In genomic region chr2:184562532-184562931, GRCh38 we compare ENCODE assay signal across 18 cellular contexts. TPM values are rescaled to one million over a fixed set of nuclear protein-coding genes. Genes with fewer than 3 reads are reported as not detected.
DNase-seq lines count a peak whose midpoint lies in the region; ATAC-seq and TF ChIP-seq lines count a peak whose summit lies in the region.
"Had no signal": no experiment of that assay in that cellular context is flagged by ENCODE, and none has a peak within 500 bp of the region (broad histone marks: within the 10 kb centered on the region; RNA-seq: fewer than 3 reads in every experiment).

No MANE protein-coding gene starts in this region.

- H3K79me1 ChIP-seq in mesenchymal stem cell (replicated peaks; ENCODE audit: low read length, poor library complexity, severe bottlenecking) (no peaks in the 10 kb centered on the region), mesendoderm (ENCODE audit: low read length) (no peaks in the 10 kb centered on the region)

- H3K4me2 ChIP-seq in mesenchymal stem cell (ENCODE audit: low read length, poor library complexity, severe bottlenecking) = no peak overlapping the region
- H3K4me2 ChIP-seq in mesendoderm (ENCODE audit: low read length) = no peak overlapping the region

- H3K27me3 Mint-ChIP-seq in endothelial cell (ENCODE audit: unreplicated experiment) = peaks cover 5% of the 10 kb centered on the region
- no peaks in the 10 kb centered on the region for H3K27me3 Mint-ChIP-seq in activated CD8-positive, alpha-beta T cell treated with anti-CD3 and anti-CD28 coated beads for 36 hours

- H3K36me3 ChIP-seq in mesenchymal stem cell (ENCODE audit: control insufficient read depth in 1 of 2, insufficient read depth in 2 of 2, low read depth in 1 of 2, low read length in 2 of 2) (no peaks in the 10 kb centered on the region), mesendoderm (ENCODE audit: control insufficient read depth, insufficient read depth, low read length) (no peaks in the 10 kb centered on the region)
- H3K36me3 ChIP-seq: esophagus squamous epithelium had no signal

- no peak overlapping the region for H3K27ac Mint-ChIP-seq in endothelial cell (ENCODE audit: unreplicated experiment)
- no peak overlapping the region for H3K27ac Mint-ChIP-seq in activated CD8-positive, alpha-beta T cell treated with anti-CD3 and anti-CD28 coated beads for 36 hours
- H3K27ac Mint-ChIP-seq: natural killer cell had no signal

- no peaks in the 10 kb centered on the region for H3K4me1 ChIP-seq in mesenchymal stem cell (ENCODE audit: control insufficient read depth, insufficient read depth, low read depth, low read length)
- no peaks in the 10 kb centered on the region for H3K4me1 ChIP-seq in mesendoderm (ENCODE audit: control insufficient read depth, low read depth, low read length)
- H3K4me1 ChIP-seq: body of pancreas, esophagus squamous epithelium had no signal

- no peaks in the 10 kb centered on the region for H3K4me1 Mint-ChIP-seq in endothelial cell (ENCODE audit: unreplicated experiment)
- H3K4me1 Mint-ChIP-seq in activated CD8-positive, alpha-beta T cell treated with anti-CD3 and anti-CD28 coated beads for 36 hours (ENCODE audit: low read depth) = no peaks in the 10 kb centered on the region
- H3K4me1 Mint-ChIP-seq: natural killer cell had no signal

- H3K4ac ChIP-seq in mesenchymal stem cell (ENCODE audit: low read depth in 1 of 2, low read length in 2 of 2) = peak overlapping the region in 1 of 2 experiments; percentile 58
- H3K4ac ChIP-seq in mesendoderm (ENCODE audit: low read depth, low read length) = no peak overlapping the region

- H2BK5ac ChIP-seq in mesenchymal stem cell (ENCODE audit: low read depth, low read length, poor library complexity, severe bottlenecking) = no peak overlapping the region
- no peak overlapping the region for H2BK5ac ChIP-seq in mesendoderm (ENCODE audit: low read length)

- no peak overlapping the region for H3K4me3 Mint-ChIP-seq in endothelial cell (ENCODE audit: unreplicated experiment)
- no peak overlapping the region for H3K4me3 Mint-ChIP-seq in activated CD8-positive, alpha-beta T cell treated with anti-CD3 and anti-CD28 coated beads for 36 hours
- H3K4me3 Mint-ChIP-seq: natural killer cell had no signal

- H3K4me3 ChIP-seq in cardiac fibroblast (replicated peaks in 1 of 2; ENCODE audit: low read depth in 2 of 2, low read length in 2 of 2) = no peak overlapping the region
- no peak overlapping the region for H3K4me3 ChIP-seq in mesenchymal stem cell (ENCODE audit: insufficient read depth in 1 of 2, low read depth in 1 of 2, low read length in 2 of 2)
- no peak overlapping the region for H3K4me3 ChIP-seq in mesendoderm (ENCODE audit: low read length)
- H3K4me3 ChIP-seq: body of pancreas, esophagus squamous epithelium had no signal

- H4K5ac ChIP-seq in mesendoderm (ENCODE audit: low read length) = no peak overlapping the region

- TF ChIP-seq CTCF in cardiac fibroblast (IDR thresholded peaks at IDR 0.05; ENCODE audit: low read depth, low read length) = no peak
- no peak for TF ChIP-seq CTCF in endothelial cell (IDR thresholded peaks at IDR 0.05; ENCODE audit: unreplicated experiment)
- no peak for TF ChIP-seq CTCF in activated CD8-positive, alpha-beta T cell treated with anti-CD3 and anti-CD28 coated beads for 36 hours (IDR thresholded peaks at IDR 0.05)

- DNase-seq in HCEC 1CT = peak; percentile 81
- peak; percentile 49 for DNase-seq in NOMO-1 treated with dmso at 0.1 percent for 144 hours (lab: John Stamatoyannopoulos, UW; ENCODE audit: unreplicated experiment)
- peak; percentile 2 to 4 for DNase-seq in cardiac fibroblast (ENCODE audit: low read depth in 2 of 2)
- DNase-seq in mesenchymal stem cell = peak; percentile 68
- DNase-seq in endothelial cell (ENCODE audit: low spot score) = no peak
- DNase-seq in mesendoderm = no peak
- DNase-seq in T-helper 1 cell = no peak
- no peak for DNase-seq in activated CD8-positive, alpha-beta T cell treated with anti-CD3 and anti-CD28 coated beads for 36 hours
- DNase-seq: activated CD4-positive, CD25-positive, alpha-beta regulatory T cell; esophagus squamous epithelium; left ventricle myocardium superior; natural killer cell; NCI-H187 treated with DMSO at 0.1 percent for 48 hours; NCI-H510A had no signal

- H3K9ac ChIP-seq in mesenchymal stem cell (ENCODE audit: low read length) (no peak overlapping the region), mesendoderm (ENCODE audit: low read length) (no peak overlapping the region)

- peak overlapping the region in 1 of 2 experiments; percentile 33 for H3K18ac ChIP-seq in mesenchymal stem cell (ENCODE audit: low read depth in 1 of 2, low read length in 2 of 2)
- no peak overlapping the region for H3K18ac ChIP-seq in mesendoderm (ENCODE audit: low read length)

- no peak overlapping the region for H2AFZ ChIP-seq in mesenchymal stem cell (ENCODE audit: low read depth, low read length)

- CTCF ChIA-PET in activated CD8-positive, alpha-beta T cell treated with anti-CD3 and anti-CD28 coated beads for 36 hours (lab: Charles Lee) = no interaction called here

- no peak overlapping the region for H2BK120ac ChIP-seq in mesenchymal stem cell (ENCODE audit: low read depth, low read length)
- H2BK120ac ChIP-seq in mesendoderm (ENCODE audit: low read depth, low read length) = no peak overlapping the region

- H2BK15ac ChIP-seq in mesenchymal stem cell (ENCODE audit: low read depth, poor library complexity, severe bottlenecking) = no peak overlapping the region
- no peak overlapping the region for H2BK15ac ChIP-seq in mesendoderm (replicated peaks; ENCODE audit: low read depth)

- H3K36me3 Mint-ChIP-seq in endothelial cell (ENCODE audit: low read depth, unreplicated experiment) = no peaks in the 10 kb centered on the region
- no peaks in the 10 kb centered on the region for H3K36me3 Mint-ChIP-seq in activated CD8-positive, alpha-beta T cell treated with anti-CD3 and anti-CD28 coated beads for 36 hours (ENCODE audit: low read depth)
- H3K36me3 Mint-ChIP-seq: natural killer cell had no signal

- POLR2A ChIA-PET in activated CD8-positive, alpha-beta T cell treated with anti-CD3 and anti-CD28 coated beads for 36 hours (lab: Charles Lee) = no interaction called here

- H3K27ac ChIP-seq in mesenchymal stem cell (ENCODE audit: low read length, poor library complexity, severe bottlenecking) = no peak overlapping the region
- H3K27ac ChIP-seq in mesendoderm (ENCODE audit: low read depth, low read length) = no peak overlapping the region
- H3K27ac ChIP-seq: body of pancreas, esophagus squamous epithelium had no signal

- no peaks in the 10 kb centered on the region for H3K27me3 ChIP-seq in mesenchymal stem cell (ENCODE audit: control insufficient read depth in 1 of 2, insufficient read depth in 1 of 2, low read length in 2 of 2)
- H3K27me3 ChIP-seq in mesendoderm (ENCODE audit: insufficient read depth, low read length, poor library complexity) = no peaks in the 10 kb centered on the region
- H3K27me3 ChIP-seq: body of pancreas, esophagus squamous epithelium had no signal

- intact Hi-C loops in activated CD8-positive, alpha-beta T cell treated with anti-CD3 and anti-CD28 coated beads for 36 hours (cut with micrococcal nuclease) = no loop called here

- WGBS in mesenchymal stem cell = 100% methylated on average over 1 of the region's 2 CpGs
- no CpG with 5 or more reads among the region's 2 CpGs for WGBS in mesendoderm (ENCODE audit: extremely low coverage, insufficient coverage, low lambda C conversion rate)

- H3K56ac ChIP-seq in mesendoderm (ENCODE audit: low read length) = no peak overlapping the region

- H4K91ac ChIP-seq in mesenchymal stem cell (ENCODE audit: low read length) = no peak overlapping the region

- no peaks in the 10 kb centered on the region for H3K79me2 ChIP-seq in mesendoderm (ENCODE audit: control insufficient read depth, insufficient read depth, low read length)

- H3K9me3 ChIP-seq in mesenchymal stem cell (ENCODE audit: control insufficient read depth, low read length) = no peaks in the 10 kb centered on the region
- H3K9me3 ChIP-seq: body of pancreas had no signal

- H4K8ac ChIP-seq in mesenchymal stem cell (ENCODE audit: low read length) (peak overlapping the region; percentile 49), mesendoderm (ENCODE audit: low read depth, low read length) (no peak overlapping the region)

- no peak overlapping the region for H3K14ac ChIP-seq in mesenchymal stem cell (ENCODE audit: low read length in 2 of 2)

- H3K9me3 Mint-ChIP-seq in endothelial cell (ENCODE audit: unreplicated experiment) = no peaks in the 10 kb centered on the region
- H3K9me3 Mint-ChIP-seq in activated CD8-positive, alpha-beta T cell treated with anti-CD3 and anti-CD28 coated beads for 36 hours = no peaks in the 10 kb centered on the region

- no peak overlapping the region for H2BK12ac ChIP-seq in mesenchymal stem cell (ENCODE audit: low read length in 2 of 2)

- H2AK5ac ChIP-seq in mesenchymal stem cell (ENCODE audit: low read length, severe bottlenecking) (no peak overlapping the region), mesendoderm (ENCODE audit: low read length) (no peak overlapping the region)

- H3K23ac ChIP-seq in mesenchymal stem cell (ENCODE audit: low read length in 2 of 2) (no peak overlapping the region), mesendoderm (ENCODE audit: low read length) (no peak overlapping the region)

- no peak for ATAC-seq in activated CD8-positive, alpha-beta T cell treated with anti-CD3 and anti-CD28 coated beads for 36 hours
- ATAC-seq: body of pancreas, left ventricle myocardium superior, natural killer cell, Panc1 had no signal

RNA-seq across cellular contexts. Expression of gene ZNF804A, which starts 35.8 kb away (rescaled TPM):
- 16.5 TPM for polyA plus RNA-seq in mesenchymal stem cell (2013, experiment 1 of 2)
- polyA plus RNA-seq in mesenchymal stem cell (2013, experiment 2 of 2) = 16.6 TPM
- total RNA-seq in endothelial cell (ENCODE audit: unreplicated experiment) = 2.2 TPM
- polyA plus RNA-seq in mesendoderm (2013, experiment 1 of 2) = 2.0 TPM
- 2.0 TPM for polyA plus RNA-seq in mesendoderm (2013, experiment 2 of 2)
- not detected for total RNA-seq in activated CD8-positive, alpha-beta T cell treated with anti-CD3 and anti-CD28 coated beads for 36 hours
- total RNA-seq: body of pancreas, dermis microvascular lymphatic vessel endothelial cell, pulmonary artery endothelial cell had no signal

Comparison
In these comparisons a context has a peak if more than half of its experiments do, and no peak if none do; other contexts are left out.
1. DNase-seq: peak in HCEC 1CT (single experiment), NOMO-1 treated with dmso at 0.1 percent for 144 hours (single experiment), cardiac fibroblast (2 of 2) and mesenchymal stem cell (single experiment); none in endothelial cell (single experiment), mesendoderm (single experiment), T-helper 1 cell (0 of 5) and activated CD8-positive, alpha-beta T cell treated with anti-CD3 and anti-CD28 coated beads for 36 hours (single experiment).